Comparison of ENCODE assay signal across 1 cellular context in the genomic region with DNA sequence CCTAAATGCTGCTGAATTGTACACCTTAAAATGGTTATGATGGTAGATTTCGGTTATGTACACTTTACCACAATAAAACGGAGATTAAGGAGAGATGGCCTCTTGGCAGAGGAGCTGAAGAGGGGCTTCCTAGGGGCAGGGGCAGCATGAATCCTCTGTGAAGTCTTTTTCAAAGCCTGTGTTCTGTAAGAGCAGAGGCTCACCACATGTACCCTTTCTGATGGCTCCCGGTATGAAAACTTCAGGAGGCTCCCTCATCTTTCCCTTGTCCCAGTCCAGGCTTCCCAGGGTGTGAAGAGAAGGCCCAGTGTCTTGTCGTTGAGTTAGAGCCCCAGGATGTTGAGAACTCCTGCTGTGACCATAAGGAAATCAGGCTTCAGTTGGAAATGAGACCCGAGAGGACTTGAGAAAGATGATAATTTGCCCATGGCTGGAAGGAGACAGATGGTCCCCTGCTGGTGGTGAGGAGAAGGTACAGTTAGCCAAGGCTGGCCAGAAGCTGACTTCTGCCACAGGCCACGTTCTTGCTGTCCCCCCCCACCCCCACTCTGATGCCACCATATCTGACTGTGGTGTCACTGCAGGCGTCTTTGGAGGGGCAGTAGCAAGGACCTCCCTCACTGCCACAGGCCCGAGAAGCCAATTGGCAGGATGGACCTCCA.
TF ChIP-seq lines count a peak whose summit lies in the region.

No MANE protein-coding gene starts in this region.

TF ChIP-seq in WTC11, 78 proteins besides CTCF, POLR2A, EP300 and RAD21 (continued from another document):
- TF ChIP-seq, protein P1, sequence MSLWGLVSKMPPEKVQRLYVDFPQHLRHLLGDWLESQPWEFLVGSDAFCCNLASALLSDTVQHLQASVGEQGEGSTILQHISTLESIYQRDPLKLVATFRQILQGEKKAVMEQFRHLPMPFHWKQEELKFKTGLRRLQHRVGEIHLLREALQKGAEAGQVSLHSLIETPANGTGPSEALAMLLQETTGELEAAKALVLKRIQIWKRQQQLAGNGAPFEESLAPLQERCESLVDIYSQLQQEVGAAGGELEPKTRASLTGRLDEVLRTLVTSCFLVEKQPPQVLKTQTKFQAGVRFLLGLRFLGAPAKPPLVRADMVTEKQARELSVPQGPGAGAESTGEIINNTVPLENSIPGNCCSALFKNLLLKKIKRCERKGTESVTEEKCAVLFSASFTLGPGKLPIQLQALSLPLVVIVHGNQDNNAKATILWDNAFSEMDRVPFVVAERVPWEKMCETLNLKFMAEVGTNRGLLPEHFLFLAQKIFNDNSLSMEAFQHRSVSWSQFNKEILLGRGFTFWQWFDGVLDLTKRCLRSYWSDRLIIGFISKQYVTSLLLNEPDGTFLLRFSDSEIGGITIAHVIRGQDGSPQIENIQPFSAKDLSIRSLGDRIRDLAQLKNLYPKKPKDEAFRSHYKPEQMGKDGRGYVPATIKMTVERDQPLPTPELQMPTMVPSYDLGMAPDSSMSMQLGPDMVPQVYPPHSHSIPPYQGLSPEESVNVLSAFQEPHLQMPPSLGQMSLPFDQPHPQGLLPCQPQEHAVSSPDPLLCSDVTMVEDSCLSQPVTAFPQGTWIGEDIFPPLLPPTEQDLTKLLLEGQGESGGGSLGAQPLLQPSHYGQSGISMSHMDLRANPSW (CRISPR knock-in tag; conservative IDR thresholded peaks at IDR 0.05; ENCODE audit: low read depth) = no peak
- TF ChIP-seq RELA (CRISPR knock-in tag; IDR thresholded peaks at IDR 0.05; ENCODE audit: borderline replicate concordance) (no peak), NR3C1 (CRISPR knock-in tag; conservative IDR thresholded peaks at IDR 0.05; ENCODE audit: low read depth) (no peak), SOX15 (CRISPR knock-in tag; IDR thresholded peaks at IDR 0.05) (no peak), FOXP1 (CRISPR knock-in tag; IDR thresholded peaks at IDR 0.05; ENCODE audit: borderline replicate concordance) (no peak), FOXJ3 (CRISPR knock-in tag; IDR thresholded peaks at IDR 0.05; ENCODE audit: borderline replicate concordance) (no peak), ELF4 (CRISPR knock-in tag; IDR thresholded peaks at IDR 0.05; ENCODE audit: low read depth) (no peak)
- TF ChIP-seq, protein P2, sequence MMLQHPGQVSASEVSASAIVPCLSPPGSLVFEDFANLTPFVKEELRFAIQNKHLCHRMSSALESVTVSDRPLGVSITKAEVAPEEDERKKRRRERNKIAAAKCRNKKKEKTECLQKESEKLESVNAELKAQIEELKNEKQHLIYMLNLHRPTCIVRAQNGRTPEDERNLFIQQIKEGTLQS (CRISPR knock-in tag; conservative IDR thresholded peaks at IDR 0.05) = no peak
- TF ChIP-seq, protein P3, sequence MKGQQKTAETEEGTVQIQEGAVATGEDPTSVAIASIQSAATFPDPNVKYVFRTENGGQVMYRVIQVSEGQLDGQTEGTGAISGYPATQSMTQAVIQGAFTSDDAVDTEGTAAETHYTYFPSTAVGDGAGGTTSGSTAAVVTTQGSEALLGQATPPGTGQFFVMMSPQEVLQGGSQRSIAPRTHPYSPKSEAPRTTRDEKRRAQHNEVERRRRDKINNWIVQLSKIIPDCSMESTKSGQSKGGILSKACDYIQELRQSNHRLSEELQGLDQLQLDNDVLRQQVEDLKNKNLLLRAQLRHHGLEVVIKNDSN (CRISPR knock-in tag; IDR thresholded peaks at IDR 0.05) = no peak
